Comparison of ENCODE assay signal across 8 cellular contexts in genomic region chr10:124461642-124462347, GRCh38. TPM values are rescaled to one million over a fixed set of nuclear protein-coding genes. Genes with fewer than 3 reads are reported as not detected.
DNase-seq lines count a peak whose midpoint lies in the region; ATAC-seq, FAIRE-seq and TF ChIP-seq lines count a peak whose summit lies in the region.

TSS of gene LHPP (plus strand) at chr10:124461823. CDS start at chr10:124461863, 40 bp downstream.

- POLR2A ChIA-PET in CD4-positive, alpha-beta memory T cell (lab: Charles Lee; ENCODE audit: partially characterized antibody) = interaction anchor here (0.6 to 3.0 kb wide), 10 partner anchors 11 to 455 kb away, joined by 3 to 24 read pairs (median 3); partner anchors contain the start of genes ABRAXAS2 and OAT
- POLR2A ChIA-PET in endothelial cell of umbilical vein (lab: Charles Lee) = interaction anchor here (1.0 kb wide), 1 partner anchor 43 kb away, joined by 3 read pairs; no protein-coding TSS in a partner anchor

- H2AFZ ChIP-seq in endothelial cell of umbilical vein (ENCODE audit: low read depth, low read length) = peak within 1 kb of the TSS; percentile 100

- peak; percentile 8 to 14 for TF ChIP-seq CTCF in endothelial cell of umbilical vein (IDR thresholded peaks at IDR 0.05; ENCODE audit: extremely low read depth in 1 of 2, insufficient read depth in 1 of 2, low read depth in 1 of 2, low read length in 2 of 2)

- DNase-seq in CD4-positive, alpha-beta memory T cell = peak; percentile 85 to 90 (median 86)
- DNase-seq in NT2/D1 (ENCODE audit: low read depth, low spot score) = no peak
- peak; percentile 88 for DNase-seq in activated CD8-positive, alpha-beta memory T cell treated with anti-CD3 and anti-CD28 coated beads, Interleukin-2, amount 50 U/mL, for 4 hours
- peak; percentile 85 for DNase-seq in endothelial cell of umbilical vein (ENCODE audit: low read depth, low spot score)
- peak; percentile 62 to 71 for DNase-seq in stimulated activated CD8-positive, alpha-beta memory T cell treated with anti-CD3 and anti-CD28 coated beads, Interleukin-2, amount 100 ng/mL, for 1 hour (ENCODE audit: low read depth in 2 of 2)

- no peaks in the 10 kb centered on the region for H4K20me1 ChIP-seq in endothelial cell of umbilical vein (replicated peaks; ENCODE audit: control insufficient read depth, extremely low read depth, insufficient read depth, low read length)

- H3K4me1 Mint-ChIP-seq in CD4-positive, alpha-beta memory T cell = peaks cover 21 to 36% (median 29%) of the 10 kb centered on the region in 4 donors

- intact Hi-C loops in CD4-positive, alpha-beta memory T cell (cut with micrococcal nuclease) = loop anchor here (1.0 to 5.0 kb wide), 5 partner anchors 42 to 1361 kb away; partner anchors contain the start of genes BCCIP, EEF1AKMT2, FAM53B and UROS
- intact Hi-C loops in endothelial cell of umbilical vein (cut with micrococcal nuclease) = loop anchor here (1.0 kb wide), 2 partner anchors 43 to 279 kb away; partner anchors contain the start of gene OAT

- dilution Hi-C loops in endothelial cell of umbilical vein (cut with MboI; ENCODE audit: extremely low pct_ligation_motif_present, low sequenced_read_pairs) = no loop called here

- H3K27ac ChIP-seq in CD4-positive, alpha-beta memory T cell (ENCODE audit: low read depth, low read length) = peak within 1 kb of the TSS; percentile 59
- H3K27ac ChIP-seq in endothelial cell of umbilical vein (ENCODE audit: insufficient read depth, low read depth, low read length) = no peak within 1 kb of the TSS

- H3K27me3 ChIP-seq in CD4-positive, alpha-beta memory T cell (ENCODE audit: insufficient read depth, low read length) = no peaks in the 10 kb centered on the region
- no peaks in the 10 kb centered on the region for H3K27me3 ChIP-seq in NT2/D1 (ENCODE audit: insufficient read depth, insufficient read length)
- H3K27me3 ChIP-seq in endothelial cell of umbilical vein (ENCODE audit: control insufficient read depth in 2 of 2, insufficient read depth in 2 of 2, low read length in 2 of 2) = peaks cover 2 to 3% of the 10 kb centered on the region in 2 experiments
- H3K27me3 ChIP-seq in mononuclear cell (ENCODE audit: insufficient read depth, low read length) = peaks cover under 1% of the 10 kb centered on the region

- H3K4me1 ChIP-seq in CD4-positive, alpha-beta memory T cell (ENCODE audit: insufficient read depth, low read length) = peaks cover 27% of the 10 kb centered on the region
- H3K4me1 ChIP-seq in NT2/D1 (ENCODE audit: insufficient read depth, insufficient read length) (peaks cover 17% of the 10 kb centered on the region), endothelial cell of umbilical vein (ENCODE audit: control insufficient read depth, extremely low read depth, insufficient read depth, low read length) (no peaks in the 10 kb centered on the region), mononuclear cell (ENCODE audit: insufficient read depth, low read length) (peaks cover 26% of the 10 kb centered on the region)

- H3K27me3 Mint-ChIP-seq in CD4-positive, alpha-beta memory T cell = peaks cover 4 to 5% of the 10 kb centered on the region in 2 donors

- H3K27ac Mint-ChIP-seq in CD4-positive, alpha-beta memory T cell = peak within 1 kb of the TSS; percentile 80 to 98 (median 97)

- peak within 1 kb of the TSS; percentile 88 for H3K4me2 ChIP-seq in endothelial cell of umbilical vein (ENCODE audit: insufficient read depth, low read length)

- peaks cover 0 to 1% of the 10 kb centered on the region in 2 donors for H3K36me3 Mint-ChIP-seq in CD4-positive, alpha-beta memory T cell

- ATAC-seq in GM19351 (IDR thresholded peaks at IDR 0.05; ENCODE audit: unreplicated experiment) = peak; percentile 91
- ATAC-seq in HG03469 (IDR thresholded peaks at IDR 0.05; ENCODE audit: unreplicated experiment) = peak; percentile 77

- H3K9me1 ChIP-seq in endothelial cell of umbilical vein (replicated peaks; ENCODE audit: control insufficient read depth, extremely low read depth, insufficient read depth, low read length) = no peaks in the 10 kb centered on the region

- H3K9ac ChIP-seq in NT2/D1 (ENCODE audit: insufficient read length, low read depth) (peak within 1 kb of the TSS; percentile 85), endothelial cell of umbilical vein (replicated peaks; ENCODE audit: extremely low read depth, insufficient read depth, low read length) (peak within 1 kb of the TSS; percentile 53)

- no peaks in the 10 kb centered on the region for H3K9me3 ChIP-seq in CD4-positive, alpha-beta memory T cell (ENCODE audit: control insufficient read depth in 1 of 2, low read length in 2 of 2)
- H3K9me3 ChIP-seq in NT2/D1 (ENCODE audit: insufficient read depth, low read length) = no peaks in the 10 kb centered on the region
- no peaks in the 10 kb centered on the region for H3K9me3 ChIP-seq in endothelial cell of umbilical vein (replicated peaks; ENCODE audit: control insufficient read depth, insufficient read depth, low read length)
- no peaks in the 10 kb centered on the region for H3K9me3 ChIP-seq in mononuclear cell (ENCODE audit: low read depth, low read length)

- peak within 1 kb of the TSS; percentile 88 to 96 (median 92) for H3K4me3 Mint-ChIP-seq in CD4-positive, alpha-beta memory T cell

- CTCF ChIA-PET in CD4-positive, alpha-beta memory T cell (lab: Charles Lee; ENCODE audit: partially characterized antibody) = interaction anchor here (1.0 to 1.7 kb wide), 6 partner anchors 39 to 467 kb away, joined by 3 to 7 read pairs (median 4); no protein-coding TSS in a partner anchor
- CTCF ChIA-PET in endothelial cell of umbilical vein (lab: Charles Lee) = interaction anchor here (0.8 to 2.1 kb wide), 7 partner anchors 10 to 1419 kb away, joined by 3 to 8 read pairs (median 3); no protein-coding TSS in a partner anchor

- BruUV-seq in endothelial cell of umbilical vein (replicated peaks; lab: Mats Ljungman, UMichigan) = no TSS peak

- H3K9me3 Mint-ChIP-seq in CD4-positive, alpha-beta memory T cell = peaks cover 0 to 2% (median 0%) of the 10 kb centered on the region in 8 donors

- peak within 1 kb of the TSS; percentile 42 to 76 for H3K4me3 ChIP-seq in CD4-positive, alpha-beta memory T cell (ENCODE audit: low read length in 2 of 2)
- H3K4me3 ChIP-seq in NT2/D1 (ENCODE audit: insufficient read length, low read depth) (peak within 1 kb of the TSS; percentile 69), endothelial cell of umbilical vein (replicated peaks in 1 of 3; ENCODE audit: insufficient read depth in 1 of 3, low read depth in 1 of 3, low read length in 3 of 3) (peak within 1 kb of the TSS; percentile 33 to 88 (median 76)), mononuclear cell (ENCODE audit: low read length) (peak within 1 kb of the TSS; percentile 63)

- peak; percentile 72 for TF ChIP-seq POLR2A in endothelial cell of umbilical vein (IDR thresholded peaks at IDR 0.05; ENCODE audit: low read depth, low read length)

- H3K79me2 ChIP-seq in endothelial cell of umbilical vein (ENCODE audit: control insufficient read depth, insufficient read depth, low read length) = no peaks in the 10 kb centered on the region

- H3K36me3 ChIP-seq in CD4-positive, alpha-beta memory T cell (ENCODE audit: insufficient read depth, low read length) = no peaks in the 10 kb centered on the region
- H3K36me3 ChIP-seq in NT2/D1 (ENCODE audit: insufficient read depth, insufficient read length, low read length) = peaks cover 4% of the 10 kb centered on the region
- no peaks in the 10 kb centered on the region for H3K36me3 ChIP-seq in endothelial cell of umbilical vein (ENCODE audit: control insufficient read depth in 2 of 2, extremely low read depth in 1 of 2, insufficient read depth in 2 of 2, low read length in 2 of 2)

- peak; percentile 90 for FAIRE-seq in endothelial cell of umbilical vein (lab: Jason Lieb, UNC)

TF ChIP-seq in endothelial cell of umbilical vein, 7 proteins besides CTCF, POLR2A, EP300 and RAD21:
- TF ChIP-seq FOS (IDR thresholded peaks at IDR 0.05; ENCODE audit: borderline replicate concordance, insufficient read depth, low read length) (no peak), POLR2AphosphoS5 (IDR thresholded peaks at IDR 0.05; ENCODE audit: insufficient read depth, low read depth, low read length) (peak; percentile 79), EZH2 (IDR thresholded peaks at IDR 0.05; ENCODE audit: borderline replicate concordance, low read depth, low read length, severe bottlenecking) (no peak), MYC (IDR thresholded peaks at IDR 0.05; ENCODE audit: low read depth, low read length) (no peak), GATA2 (IDR thresholded peaks at IDR 0.05; ENCODE audit: insufficient read depth, insufficient read length, low read depth, low read length) (no peak), JUN (IDR thresholded peaks at IDR 0.05; ENCODE audit: borderline replicate concordance, insufficient read depth, insufficient read length, low read depth) (no peak)
- TF ChIP-seq, protein P1, sequence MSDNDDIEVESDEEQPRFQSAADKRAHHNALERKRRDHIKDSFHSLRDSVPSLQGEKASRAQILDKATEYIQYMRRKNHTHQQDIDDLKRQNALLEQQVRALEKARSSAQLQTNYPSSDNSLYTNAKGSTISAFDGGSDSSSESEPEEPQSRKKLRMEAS (IDR thresholded peaks at IDR 0.05; ENCODE audit: insufficient read depth, insufficient read length) = no peak
TF ChIP-seq in endothelial cell of umbilical vein: peak in this region for 1.

RNA-seq across cellular contexts. Expression of gene LHPP, which starts in this region (rescaled TPM):
- 10 to 100 TPM; 17.9 to 18.3 TPM for total RNA-seq in CD4-positive, alpha-beta memory T cell
- 10 to 100 TPM; 20.1 to 22.4 TPM for polyA plus RNA-seq in CD4-positive, alpha-beta memory T cell
- total RNA-seq in endothelial cell of umbilical vein (4.2 and 5.8 TPM in 2 replicates), mononuclear cell (20.4 TPM)
- 9.3 and 11.2 TPM in 2 replicates for polyA plus RNA-seq in endothelial cell of umbilical vein
- polyA plus RNA-seq in endothelial cell of umbilical vein (2011; cell fraction: cytosol; rRNA removed) = 7.5 and 8.7 TPM in 2 replicates
- polyA plus RNA-seq in endothelial cell of umbilical vein (2011; cell fraction: nucleus; rRNA removed) = 4.7 and 6.4 TPM in 2 replicates
- 7.7 and 10.8 TPM in 2 replicates for polyA plus RNA-seq in endothelial cell of umbilical vein (2012)
- polyA minus RNA-seq in endothelial cell of umbilical vein = 2.8 and 3.0 TPM in 2 replicates
- 13.0 TPM for polyA minus RNA-seq in endothelial cell of umbilical vein (2011; cell fraction: cytosol; rRNA and poly(A)+ RNA removed)
- polyA minus RNA-seq in endothelial cell of umbilical vein (2011; cell fraction: nucleus; rRNA and poly(A)+ RNA removed) = 2.5 and 3.4 TPM in 2 replicates
